ENCODE assay signal across 1 cellular context in genomic region chr10:17062493-17063487, GRCh38.
A peak's percentile ranks its signal among the peaks of the same experiment; 100 is the strongest.
TF ChIP-seq lines count a peak whose summit lies in the region.

No MANE protein-coding gene starts in this region.

TF ChIP-seq in HepG2, 621 proteins besides CTCF, POLR2A, EP300 and RAD21 (continued from another document):
- TF ChIP-seq PATZ1 (CRISPR knock-in tag; IDR thresholded peaks at IDR 0.05), result no peak
- no peak for TF ChIP-seq DRAP1 (CRISPR knock-in tag; IDR thresholded peaks at IDR 0.05)
- TF ChIP-seq ZNF781 (CRISPR knock-in tag; IDR thresholded peaks at IDR 0.05; ENCODE audit: borderline replicate concordance, not compliant biosample characterization), result no peak
- no peak for TF ChIP-seq ARID5B (CRISPR knock-in tag; IDR thresholded peaks at IDR 0.05)
- no peak for TF ChIP-seq GPN1 (CRISPR knock-in tag; IDR thresholded peaks at IDR 0.05; ENCODE audit: borderline replicate concordance)
- TF ChIP-seq ARNTL (CRISPR knock-in tag; IDR thresholded peaks at IDR 0.05), result no peak
- TF ChIP-seq TEAD3 (CRISPR knock-in tag; optimal IDR thresholded peaks at IDR 0.05; ENCODE audit: borderline replicate concordance), result peak; percentile 11
- TF ChIP-seq HOXA3 (CRISPR knock-in tag; IDR thresholded peaks at IDR 0.05), result no peak
- TF ChIP-seq HMG20A (CRISPR knock-in tag; IDR thresholded peaks at IDR 0.05; ENCODE audit: borderline replicate concordance), result peak; percentile 28; the same call in 1 of the 2 replicates
- no peak for TF ChIP-seq RCOR2 (CRISPR knock-in tag; IDR thresholded peaks at IDR 0.05)
- no peak for TF ChIP-seq ZBTB14 (CRISPR knock-in tag; IDR thresholded peaks at IDR 0.05)
- TF ChIP-seq ZNF646 (CRISPR knock-in tag; IDR thresholded peaks at IDR 0.05), result no peak
